Comparison of ENCODE assay signal across 8 cellular contexts in the genomic region with DNA sequence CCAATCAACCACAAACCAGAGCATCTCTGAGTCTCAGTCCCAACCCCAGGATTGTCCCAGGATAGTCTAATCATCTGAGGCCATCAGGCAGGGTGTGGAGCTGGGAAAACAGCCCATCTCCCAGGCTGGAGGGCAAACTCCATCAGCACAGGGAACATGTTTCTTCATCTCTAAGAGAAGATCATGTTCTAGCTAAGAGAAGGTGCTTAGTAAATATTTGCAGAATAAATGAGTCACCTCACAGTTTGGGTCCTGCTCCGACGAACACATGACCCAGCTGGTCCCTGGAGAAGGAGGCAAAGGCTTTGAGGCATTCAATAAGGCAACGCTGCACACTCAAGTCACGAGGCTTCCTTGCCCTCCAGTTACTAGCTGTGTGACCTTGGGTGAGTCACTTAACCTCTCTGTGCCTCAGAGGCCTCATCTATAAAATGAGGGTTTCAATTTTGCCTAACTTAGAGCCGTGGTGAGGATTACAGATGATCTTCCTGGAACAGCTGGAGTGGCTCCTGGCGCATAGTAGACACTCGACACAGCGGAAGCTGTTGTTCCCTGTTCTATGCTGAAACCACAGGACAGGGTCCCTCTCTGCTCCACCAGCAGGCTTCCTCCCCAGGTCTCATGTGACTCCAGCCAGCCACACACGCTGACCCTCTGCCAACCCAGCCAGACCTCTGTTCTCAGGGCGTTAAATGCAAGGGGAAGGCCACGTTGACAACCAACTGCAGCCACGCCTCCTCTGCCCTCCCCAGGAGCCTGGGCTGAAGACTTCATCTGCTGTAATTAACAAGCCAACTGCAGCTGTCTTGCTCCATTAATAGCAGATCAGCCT. TPM values are rescaled to one million over a fixed set of nuclear protein-coding genes. Genes with fewer than 3 reads are reported as not detected.
DNase-seq lines count a peak whose midpoint lies in the region; ATAC-seq and TF ChIP-seq lines count a peak whose summit lies in the region.
"Had no signal": no experiment of that assay in that cellular context is flagged by ENCODE, and none has a peak within 500 bp of the region (broad histone marks: within the 10 kb centered on the region; RNA-seq: fewer than 3 reads in every experiment).

No MANE protein-coding gene starts in this region.

- no peaks in the 10 kb centered on the region for H3K36me3 ChIP-seq in sigmoid colon

- H3K27me3 ChIP-seq in sigmoid colon: peaks cover 0 to 34% (median 20%) of the 10 kb centered on the region in 3 donors

- intact Hi-C loops in sigmoid colon (cut with DNase I): no loop called here

- TF ChIP-seq POLR2A in sigmoid colon (IDR thresholded peaks at IDR 0.05): no peak

- peak; percentile 41 for ATAC-seq in HG03342 (IDR thresholded peaks at IDR 0.05; ENCODE audit: unreplicated experiment)
- peak; percentile 82 for ATAC-seq in esophagus mucosa
- ATAC-seq in GM18873 (IDR thresholded peaks at IDR 0.05; ENCODE audit: low FRiP score, unreplicated experiment): no peak
- no peak for ATAC-seq in GM18868 (IDR thresholded peaks at IDR 0.05; ENCODE audit: unreplicated experiment)

- TF ChIP-seq CTCF in sigmoid colon (IDR thresholded peaks at IDR 0.05): no peak

- TF ChIP-seq EP300 in sigmoid colon (IDR thresholded peaks at IDR 0.05): no peak

- no peak overlapping the region for H3K4me3 ChIP-seq in sigmoid colon
- H3K4me3 ChIP-seq: dorsolateral prefrontal cortex had no signal

- 15 to 29% methylated on average over 12 of the region's 12 CpGs for WGBS in sigmoid colon, 2 donors

- H3K27ac ChIP-seq in sigmoid colon: peak overlapping the region in 2 of 4 donors; percentile 8 to 21

- DNase-seq in NCI-H2196 treated with DMSO at 0.1 percent for 48 hours (lab: John Stamatoyannopoulos, UW; ENCODE audit: unreplicated experiment): peak; percentile 94
- peak; percentile 90 for DNase-seq in sigmoid colon
- no peak for DNase-seq in ureter (ENCODE audit: low spot score)

- H3K4me1 ChIP-seq in sigmoid colon: no peaks in the 10 kb centered on the region

- H3K9me3 ChIP-seq in sigmoid colon: no peaks in the 10 kb centered on the region

RNA-seq across cellular contexts. Expression of a gene that starts 10.3 kb away (rescaled TPM):
- total RNA-seq in esophagus mucosa (1,104 TPM), sigmoid colon (100 to 1,000 TPM; 215 to 718 (median 492) TPM), ureter (1,081 TPM)
- polyA plus RNA-seq in sigmoid colon: 1,000 to 10,000 TPM; 1,011 to 2,321 (median 1,651) TPM

RNA-seq across cellular contexts. Expression of a gene that starts 20.2 kb away (rescaled TPM):
- total RNA-seq in esophagus mucosa (0.88 TPM), sigmoid colon (1 to 10 TPM; 4.9 to 10.0 (median 7.0) TPM), ureter (8.2 TPM)
- 1 to 10 TPM in 2 of 3 donors, under 1 TPM in 1; 0.60 to 3.4 (median 1.2) TPM for polyA plus RNA-seq in sigmoid colon

Comparison
In these comparisons a context has a peak if more than half of its experiments do, and no peak if none do; other contexts are left out.
1. ATAC-seq: peak in HG03342 (single experiment) and esophagus mucosa (single experiment); none in GM18873 (single experiment) and GM18868 (single experiment).